ENCODE assay signal across 9 cellular contexts in the genomic region with DNA sequence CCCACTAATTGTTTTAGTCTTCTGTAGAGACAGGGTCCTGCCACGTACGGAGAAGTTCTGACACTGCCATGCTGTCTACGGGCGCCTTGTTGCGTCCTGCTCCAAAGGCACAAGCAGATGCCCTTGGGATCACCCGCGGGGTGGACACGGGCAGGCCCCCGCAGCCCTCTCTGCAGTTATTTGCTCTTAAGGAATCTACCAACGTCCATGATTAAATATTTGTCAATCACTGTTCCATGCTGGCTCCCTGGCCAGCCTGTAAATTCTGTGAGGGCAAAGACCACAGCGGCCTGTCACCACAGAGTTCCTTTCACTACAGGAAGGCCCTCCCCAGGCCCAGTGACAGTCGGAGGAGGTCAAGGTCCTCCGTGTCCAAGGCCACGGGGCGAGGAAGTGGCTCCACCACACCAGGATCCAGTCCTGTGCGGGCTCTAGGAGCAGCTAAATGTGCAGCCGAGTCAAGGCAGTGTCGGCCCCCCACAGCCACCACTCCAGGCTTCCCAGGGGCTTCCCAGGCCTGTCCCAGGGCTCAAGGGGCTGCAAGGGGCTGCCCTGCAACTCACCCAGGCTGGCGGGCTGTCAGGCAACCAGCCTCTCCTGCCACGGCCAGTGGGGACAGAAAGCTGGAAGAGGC. TPM values are rescaled to one million over a fixed set of nuclear protein-coding genes. Genes with fewer than 3 reads are reported as not detected.
DNase-seq lines count a peak whose midpoint lies in the region; ATAC-seq, FAIRE-seq and TF ChIP-seq lines count a peak whose summit lies in the region.
"Had no signal": no experiment of that assay in that cellular context is flagged by ENCODE, and none has a peak within 500 bp of the region (broad histone marks: within the 10 kb centered on the region; RNA-seq: fewer than 3 reads in every experiment).

No MANE protein-coding gene starts in this region.

- 41 to 56% (median 44%) methylated on average over 20 of the region's 20 CpGs for WGBS in psoas muscle, 3 donors

- H3K27ac ChIP-seq in SU-DHL-6 (ENCODE audit: low read depth, low read length): peak overlapping the region; percentile 89
- peak overlapping the region; percentile 91 for H3K27ac ChIP-seq in psoas muscle

- H3K36me3 ChIP-seq in SU-DHL-6 (ENCODE audit: low read length) (no peaks in the 10 kb centered on the region), psoas muscle (ENCODE audit: insufficient read depth in 1 of 2, low read depth in 1 of 2) (no peaks in the 10 kb centered on the region)

- no peak for FAIRE-seq in urothelium cell line (lab: Jason Lieb, UNC)

- no peak for ATAC-seq in psoas muscle

- H3K4me3 ChIP-seq in GM12864 (ENCODE audit: low read depth, low read length): peak overlapping the region; percentile 75
- H3K4me3 ChIP-seq in SU-DHL-6 (ENCODE audit: insufficient read depth, low read length, poor library complexity, severe bottlenecking): peak overlapping the region; percentile 77
- H3K4me3 ChIP-seq in fibroblast of mammary gland (ENCODE audit: control insufficient read depth, low read depth, low read length): peak overlapping the region; percentile 75
- H3K4me3 ChIP-seq in psoas muscle: peak overlapping the region; percentile 100

- intact Hi-C loops in psoas muscle (cut with DNase I): no loop called here

- peak overlapping the region; percentile 79 for H3K4me2 ChIP-seq in SU-DHL-6 (ENCODE audit: low read depth, low read length, poor library complexity, severe bottlenecking)

- no peaks in the 10 kb centered on the region for H3K27me3 ChIP-seq in SU-DHL-6 (ENCODE audit: low read length)
- no peaks in the 10 kb centered on the region for H3K27me3 ChIP-seq in psoas muscle (ENCODE audit: insufficient read depth in 3 of 3, low read length in 2 of 3)

- peaks cover 8% of the 10 kb centered on the region for H4K20me1 ChIP-seq in SU-DHL-6 (ENCODE audit: low read depth, low read length)

- H3K79me2 ChIP-seq in SU-DHL-6 (ENCODE audit: insufficient read depth, low read length): peaks cover 69% of the 10 kb centered on the region

- TF ChIP-seq CTCF in GM12864 (IDR thresholded peaks at IDR 0.05; ENCODE audit: low read depth, low read length, missing control alignments) (no peak), SU-DHL-6 (IDR thresholded peaks at IDR 0.05; ENCODE audit: insufficient read depth, low read length, poor library complexity, severe bottlenecking) (no peak), fibroblast of mammary gland (conservative IDR thresholded peaks at IDR 0.05; ENCODE audit: control insufficient read depth, insufficient read depth, low read depth, low read length) (no peak), psoas muscle (IDR thresholded peaks at IDR 0.05) (no peak)

- peak overlapping the region; percentile 98 for H3K9ac ChIP-seq in SU-DHL-6 (ENCODE audit: low read length)

- H2AFZ ChIP-seq in SU-DHL-6 (ENCODE audit: low read depth, low read length, severe bottlenecking): no peak overlapping the region

- peaks cover 63% of the 10 kb centered on the region for H3K4me1 ChIP-seq in psoas muscle

- H3F3A ChIP-seq in SU-DHL-6 (ENCODE audit: insufficient read depth): peaks cover 21% of the 10 kb centered on the region

- no peaks in the 10 kb centered on the region for H3K9me2 ChIP-seq in SU-DHL-6 (replicated peaks; ENCODE audit: insufficient read depth, low read length)

- H3K9me3 ChIP-seq in SU-DHL-6 (ENCODE audit: insufficient read depth, low read length): no peaks in the 10 kb centered on the region
- no peaks in the 10 kb centered on the region for H3K9me3 ChIP-seq in psoas muscle

- no peak for DNase-seq in GM12864 (ENCODE audit: low read depth)
- DNase-seq in fibroblast of mammary gland (ENCODE audit: low read depth): no peak
- no peak for DNase-seq in psoas muscle
- no peak for DNase-seq in NCI-H510A (lab: John Stamatoyannopoulos, UW)
- no peak for DNase-seq in NCI-H526 treated with DMSO at 0.1 percent for 48 hours (lab: John Stamatoyannopoulos, UW)
- DNase-seq in urothelium cell line (ENCODE audit: low spot score): no peak
- no peak for DNase-seq in NCI-H1417 treated with DMSO at 0.1 percent for 48 hours (lab: John Stamatoyannopoulos, UW)

RNA-seq across cellular contexts. Expression of gene RNF126, which starts 2.1 kb away (rescaled TPM):
- 10 to 100 TPM; 25.2 to 62.9 (median 50.4) TPM for total RNA-seq in psoas muscle
- polyA plus RNA-seq in psoas muscle: 10 to 100 TPM; 48.8 to 72.1 (median 63.3) TPM

RNA-seq across cellular contexts. Expression of gene FSTL3, which starts 15.3 kb away (rescaled TPM):
- total RNA-seq in psoas muscle: 10 to 100 TPM in 2 of 4 donors, 1 to 10 TPM in 2; 5.4 to 11.5 (median 8.5) TPM
- polyA plus RNA-seq in psoas muscle: 10 to 100 TPM in 1 of 3 donors, 1 to 10 TPM in 2; 4.3 to 30.3 (median 6.1) TPM

RNA-seq across cellular contexts. Expression of gene FGF22, which starts 21.2 kb away (rescaled TPM):
- under 1 TPM in 2 of 4 donors, not detected in 2; 0.15 to 0.26 TPM for total RNA-seq in psoas muscle
- polyA plus RNA-seq in psoas muscle: under 1 TPM; 0.14 to 0.42 (median 0.16) TPM
- total RNA-seq: H4 had no signal

RNA-seq across cellular contexts. Expression of gene POLRMT, which starts 27.6 kb away (rescaled TPM):
- total RNA-seq in psoas muscle: 10 to 100 TPM; 66.1 to 99.8 (median 81.4) TPM
- 10 to 100 TPM; 61.7 to 79.6 (median 66.5) TPM for polyA plus RNA-seq in psoas muscle

RNA-seq across cellular contexts. Expression of gene PRSS57, which starts 34.3 kb away (rescaled TPM):
- under 1 TPM in 1 of 4 donors, not detected in 3; 0.25 TPM for total RNA-seq in psoas muscle
- under 1 TPM in 1 of 3 donors, not detected in 2; 0.05 TPM for polyA plus RNA-seq in psoas muscle
- total RNA-seq: H4 had no signal
